8 cellular contexts compared by ENCODE assay signal in the genomic region with DNA sequence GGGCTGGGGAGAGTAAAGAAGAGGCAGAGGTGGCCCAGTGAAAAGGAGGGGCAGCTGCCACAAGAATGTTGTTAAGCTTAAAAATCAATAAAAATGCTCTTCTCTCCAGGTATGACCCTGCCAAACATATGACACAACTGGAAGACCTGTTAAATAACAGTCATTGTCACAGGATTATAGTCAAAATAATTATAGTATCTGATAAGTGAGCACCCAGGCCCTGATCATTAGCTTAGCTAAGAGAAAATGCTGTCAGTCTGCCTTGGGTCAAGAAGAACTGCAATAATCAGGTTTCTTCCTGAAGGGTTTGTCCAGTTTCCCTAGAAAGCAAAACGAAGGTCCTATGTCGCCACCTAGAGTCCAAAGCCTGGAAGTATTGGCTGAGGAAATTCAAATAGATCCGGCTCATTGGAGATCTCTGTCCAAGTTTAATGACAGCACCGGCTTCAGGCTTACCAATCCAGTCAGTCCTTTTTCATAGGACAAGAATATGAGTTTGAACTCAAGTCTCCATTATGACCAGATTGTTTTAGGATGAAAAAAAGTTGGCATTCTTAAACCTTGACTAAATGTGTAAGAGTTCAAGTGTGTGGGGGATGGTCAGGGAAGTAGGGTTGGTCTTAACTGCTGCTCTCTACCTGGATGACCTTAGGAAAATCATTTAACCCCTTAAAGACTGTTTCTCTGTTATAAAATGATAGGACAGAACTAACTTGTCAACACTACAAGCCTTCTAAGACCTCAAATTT. TPM values are rescaled to one million over a fixed set of nuclear protein-coding genes. Genes with fewer than 3 reads are reported as not detected.
A peak's percentile ranks its signal among the peaks of the same experiment; 100 is the strongest.
DNase-seq lines count a peak whose midpoint lies in the region; ATAC-seq and TF ChIP-seq lines count a peak whose summit lies in the region.

No MANE protein-coding gene starts in this region.

- POLR2A ChIA-PET in activated CD8-positive, alpha-beta T cell treated with anti-CD3 and anti-CD28 coated beads, Interleukin-2, amount 10 ng/mL, durations not matched to agents 7 days and 5 days (lab: Charles Lee): no interaction called here

- no peaks in the 10 kb centered on the region for H3K27me3 Mint-ChIP-seq in activated CD8-positive, alpha-beta T cell treated with anti-CD3 and anti-CD28 coated beads, Interleukin-2, amount 10 ng/mL, durations not matched to agents 7 days and 5 days (ENCODE audit: low read depth)

- peak; percentile 62 for DNase-seq in DMS114 treated with DMSO at 0.1 percent for 48 hours (lab: John Stamatoyannopoulos, UW; ENCODE audit: unreplicated experiment)
- peak in 1 of 2 experiments; percentile 56 for DNase-seq in HL-60 (ENCODE audit: low read depth in 1 of 2, low spot score in 1 of 2)
- peak; percentile 87 for DNase-seq in NCI-H460 (ENCODE audit: extremely low read depth, low read depth)
- peak; percentile 48 for DNase-seq in activated CD8-positive, alpha-beta T cell treated with anti-CD3 and anti-CD28 coated beads, Interleukin-2, amount 10 ng/mL, durations not matched to agents 7 days and 5 days
- DNase-seq in head of caudate nucleus: peak in 33 of 42 donors; percentile 23 to 82 (median 56)
- no peak for DNase-seq in sciatic nerve (ENCODE audit: low spot score)

- CTCF ChIA-PET in activated CD8-positive, alpha-beta T cell treated with anti-CD3 and anti-CD28 coated beads, Interleukin-2, amount 10 ng/mL, durations not matched to agents 7 days and 5 days (lab: Charles Lee): interaction anchor here (0.6 to 3.2 kb wide), 4 partner anchors 9 to 535 kb away, joined by 3 to 28 read pairs (median 4); no protein-coding TSS in a partner anchor

- H3K4me3 Mint-ChIP-seq in activated CD8-positive, alpha-beta T cell treated with anti-CD3 and anti-CD28 coated beads, Interleukin-2, amount 10 ng/mL, durations not matched to agents 7 days and 5 days: no peak overlapping the region

- no peak overlapping the region for H3K27ac ChIP-seq in HL-60 (replicated peaks)

- H3K4me3 ChIP-seq in HL-60 (replicated peaks; ENCODE audit: insufficient read depth, low read length): no peak overlapping the region

- peaks cover 7% of the 10 kb centered on the region for H3K27me3 ChIP-seq in HL-60 (ENCODE audit: insufficient read depth, poor library complexity, severe bottlenecking)

- H3K27ac Mint-ChIP-seq in activated CD8-positive, alpha-beta T cell treated with anti-CD3 and anti-CD28 coated beads, Interleukin-2, amount 10 ng/mL, durations not matched to agents 7 days and 5 days: no peak overlapping the region

- no peaks in the 10 kb centered on the region for H3K36me3 Mint-ChIP-seq in activated CD8-positive, alpha-beta T cell treated with anti-CD3 and anti-CD28 coated beads, Interleukin-2, amount 10 ng/mL, durations not matched to agents 7 days and 5 days (ENCODE audit: low read depth)

- H3K4me1 Mint-ChIP-seq in activated CD8-positive, alpha-beta T cell treated with anti-CD3 and anti-CD28 coated beads, Interleukin-2, amount 10 ng/mL, durations not matched to agents 7 days and 5 days (ENCODE audit: low read depth): no peaks in the 10 kb centered on the region

- TF ChIP-seq CTCF in HL-60 (IDR thresholded peaks at IDR 0.05; ENCODE audit: insufficient read depth, low read length): peak; percentile 83

- ATAC-seq in GM19395 (IDR thresholded peaks at IDR 0.05; ENCODE audit: unreplicated experiment) (peak; percentile 89), sciatic nerve (peak; percentile 57), GM18502 (IDR thresholded peaks at IDR 0.05; ENCODE audit: poor library complexity, unreplicated experiment) (no peak)
- ATAC-seq in activated CD8-positive, alpha-beta T cell treated with anti-CD3 and anti-CD28 coated beads, Interleukin-2, amount 10 ng/mL, durations not matched to agents 7 days and 5 days: peak; percentile 49

- H3K9me3 Mint-ChIP-seq in activated CD8-positive, alpha-beta T cell treated with anti-CD3 and anti-CD28 coated beads, Interleukin-2, amount 10 ng/mL, durations not matched to agents 7 days and 5 days (ENCODE audit: insufficient read depth): no peaks in the 10 kb centered on the region

- intact Hi-C loops in head of caudate nucleus (cut with DNase I) (no loop called here), sciatic nerve (cut with DNase I) (no loop called here)

RNA-seq across cellular contexts. Expression of a gene that starts 22.5 kb away (rescaled TPM):
- total RNA-seq in NCI-H460 (2014; rRNA removed; shearing (Covaris generic)): 0.46 and 0.87 TPM in 2 replicates
- polyA plus RNA-seq in NCI-H460 (2014; cell fraction: nucleus; rRNA removed): 2.5 TPM in 1 of 2 replicates, not detected in the other
- total RNA-seq in activated CD8-positive, alpha-beta T cell treated with anti-CD3 and anti-CD28 coated beads, Interleukin-2, amount 10 ng/mL, durations not matched to agents 7 days and 5 days: not detected
- not detected for total RNA-seq in sciatic nerve

RNA-seq across cellular contexts. Expression of a gene that starts 56.7 kb away (rescaled TPM):
- 9.6 and 9.9 TPM in 2 replicates for total RNA-seq in NCI-H460 (2014; rRNA removed; shearing (Covaris generic))
- polyA plus RNA-seq in NCI-H460 (2014; cell fraction: nucleus; rRNA removed): 5.2 and 8.6 TPM in 2 replicates
- total RNA-seq in activated CD8-positive, alpha-beta T cell treated with anti-CD3 and anti-CD28 coated beads, Interleukin-2, amount 10 ng/mL, durations not matched to agents 7 days and 5 days: not detected
- 5.3 TPM for total RNA-seq in sciatic nerve
